ENCODE assay signal across 30 cellular contexts in genomic region chr12:26469801-26470200, GRCh38.
"Had no signal": no experiment of that assay in that cellular context is flagged by ENCODE, and none has a peak within 500 bp of the region (broad histone marks: within the 10 kb centered on the region; RNA-seq: fewer than 3 reads in every experiment).

No MANE protein-coding gene starts in this region.

- H3K4me3 Mint-ChIP-seq: activated CD4-positive, alpha-beta memory T cell treated with anti-CD3 and anti-CD28 coated beads, Interleukin-2, amount 10 ng/mL, durations not matched to agents 7 days and 5 days; activated CD4-positive, alpha-beta T cell treated with anti-CD3 and anti-CD28 coated beads, Interleukin-2, amount 10 ng/mL, durations not matched to agents 7 days and 5 days; activated naive CD4-positive, alpha-beta T cell treated with anti-CD3 and anti-CD28 coated beads, Interleukin-2, amount 50 U/mL, for 24 hours; activated T-cell treated with anti-CD3 and anti-CD28 coated beads, Interleukin-2, amount 50 U/mL, for 4 hours; central memory CD8-positive, alpha-beta T cell; nephron progenitor cell; stimulated activated naive CD8-positive, alpha-beta T cell treated with anti-CD3 and anti-CD28 coated beads, Interleukin-15, amount 100 ng/mL, for 72 hours had no signal

- H2AFZ ChIP-seq: hepatocyte had no signal

- H3K9me3 ChIP-seq: esophagus squamous epithelium, gastrocnemius medialis, left ventricle myocardium inferior, pancreas, prostate gland, suprapubic skin, tibial artery, upper lobe of right lung had no signal

- H3K36me3 ChIP-seq: prostate gland, WERI-Rb-1 had no signal

- H3K27ac ChIP-seq: esophagus squamous epithelium, gastrocnemius medialis, hepatocyte, left ventricle myocardium inferior, pancreas, prostate gland, skin epidermis, suprapubic skin, tibial artery, upper lobe of right lung, WERI-Rb-1 had no signal

- H3K9me3 Mint-ChIP-seq: activated CD4-positive, alpha-beta memory T cell treated with anti-CD3 and anti-CD28 coated beads, Interleukin-2, amount 10 ng/mL, durations not matched to agents 7 days and 5 days; activated CD4-positive, alpha-beta T cell treated with anti-CD3 and anti-CD28 coated beads, Interleukin-2, amount 10 ng/mL, durations not matched to agents 7 days and 5 days; activated naive CD4-positive, alpha-beta T cell treated with anti-CD3 and anti-CD28 coated beads, Interleukin-2, amount 50 U/mL, for 24 hours; activated T-cell treated with anti-CD3 and anti-CD28 coated beads, Interleukin-2, amount 50 U/mL, for 4 hours; activated T-helper 2 cell treated with anti-CD3 and anti-CD28 coated beads, Interferon-gamma antibody, Interleukin-2, Interleukin-4, amounts not matched to agents 10 μg/mL and 5 μg/mL and 100 μg/mL, durations not matched to agents 14 hours and 24 hours and 36 hours; central memory CD8-positive, alpha-beta T cell had no signal

- H3K4me1 ChIP-seq: esophagus squamous epithelium, left ventricle myocardium inferior, pancreas, prostate gland, suprapubic skin, tibial artery had no signal

- H3K27ac Mint-ChIP-seq: activated CD4-positive, alpha-beta memory T cell treated with anti-CD3 and anti-CD28 coated beads, Interleukin-2, amount 10 ng/mL, durations not matched to agents 7 days and 5 days; activated CD4-positive, alpha-beta T cell treated with anti-CD3 and anti-CD28 coated beads, Interleukin-2, amount 10 ng/mL, durations not matched to agents 7 days and 5 days; activated naive CD4-positive, alpha-beta T cell treated with anti-CD3 and anti-CD28 coated beads, Interleukin-2, amount 50 U/mL, for 24 hours; activated T-helper 2 cell treated with anti-CD3 and anti-CD28 coated beads, Interferon-gamma antibody, Interleukin-2, Interleukin-4, amounts not matched to agents 10 μg/mL and 5 μg/mL and 100 μg/mL, durations not matched to agents 14 hours and 24 hours and 36 hours; nephron progenitor cell had no signal

- H3K27me3 ChIP-seq: esophagus squamous epithelium, gastrocnemius medialis, hepatocyte, pancreas, suprapubic skin, tibial artery, upper lobe of right lung had no signal

- H3K4me2 ChIP-seq: hepatocyte had no signal

- ATAC-seq: activated T-cell treated with anti-CD3 and anti-CD28 coated beads, Interleukin-2, amount 50 U/mL, for 4 hours; gastrocnemius medialis; pancreas; sciatic nerve; stimulated activated naive CD8-positive, alpha-beta T cell treated with anti-CD3 and anti-CD28 coated beads, Interleukin-15, amount 100 ng/mL, for 72 hours; upper lobe of right lung had no signal

- H3K4me3 ChIP-seq: esophagus squamous epithelium, gastrocnemius medialis, hepatocyte, left ventricle myocardium inferior, lung, pancreas, prostate gland, skin epidermis, suprapubic skin, tibial artery, upper lobe of right lung had no signal

- H3K4me1 Mint-ChIP-seq: activated naive CD4-positive, alpha-beta T cell treated with anti-CD3 and anti-CD28 coated beads, Interleukin-2, amount 50 U/mL, for 24 hours; stimulated activated naive CD8-positive, alpha-beta T cell treated with anti-CD3 and anti-CD28 coated beads, Interleukin-15, amount 100 ng/mL, for 72 hours had no signal

- H3K79me2 ChIP-seq: hepatocyte had no signal

- H3K27me3 Mint-ChIP-seq: activated CD4-positive, alpha-beta memory T cell treated with anti-CD3 and anti-CD28 coated beads, Interleukin-2, amount 10 ng/mL, durations not matched to agents 7 days and 5 days; activated CD4-positive, alpha-beta T cell treated with anti-CD3 and anti-CD28 coated beads, Interleukin-2, amount 10 ng/mL, durations not matched to agents 7 days and 5 days; activated naive CD4-positive, alpha-beta T cell treated with anti-CD3 and anti-CD28 coated beads, Interleukin-2, amount 50 U/mL, for 24 hours; central memory CD8-positive, alpha-beta T cell; stimulated activated naive CD8-positive, alpha-beta T cell treated with anti-CD3 and anti-CD28 coated beads, Interleukin-15, amount 100 ng/mL, for 72 hours had no signal

- DNase-seq: activated CD4-positive, alpha-beta memory T cell treated with anti-CD3 and anti-CD28 coated beads, Interleukin-2, amount 10 ng/mL, durations not matched to agents 7 days and 5 days; activated CD4-positive, alpha-beta T cell treated with anti-CD3 and anti-CD28 coated beads for 1 hour; activated CD4-positive, alpha-beta T cell treated with anti-CD3 and anti-CD28 coated beads, Interleukin-2, amount 10 ng/mL, durations not matched to agents 7 days and 5 days; activated CD8-positive, alpha-beta memory T cell treated with anti-CD3 and anti-CD28 coated beads, Interleukin-2, amount 50 U/mL, for 48 hours; activated T-cell treated with anti-CD3 and anti-CD28 coated beads, Interleukin-2, amount 50 U/mL, for 4 hours; anterior cingulate cortex; dermis blood vessel endothelial cell; effector CD4-positive, alpha-beta T cell; esophagus squamous epithelium; gastrocnemius medialis; islet precursor cell; left ventricle myocardium inferior; nephron progenitor cell; pancreas; retina; stimulated activated CD4-positive, alpha-beta T cell treated with anti-CD3 and anti-CD28 coated beads, Interleukin-12 subunit alpha, Interleukin-12 subunit beta, amount 100 ng/mL, for 4 hours; stimulated activated CD4-positive, alpha-beta T cell treated with anti-CD3 and anti-CD28 coated beads, Interleukin-4, amount 100 ng/mL, for 1 hour; stimulated activated naive CD8-positive, alpha-beta T cell treated with anti-CD3 and anti-CD28 coated beads, Interleukin-15, amount 100 ng/mL, for 72 hours; tibial artery; upper lobe of right lung; WERI-Rb-1 had no signal
